ENCODE assay signal across 22 cellular contexts in genomic region chr2:150162241-150162942, GRCh38.
"Had no signal": no experiment of that assay in that cellular context is flagged by ENCODE, and none has a peak within 500 bp of the region (broad histone marks: within the 10 kb centered on the region; RNA-seq: fewer than 3 reads in every experiment).

No MANE protein-coding gene starts in this region.

- H3K27ac Mint-ChIP-seq: activated CD8-positive, alpha-beta T cell treated with anti-CD3 and anti-CD28 coated beads for 36 hours; activated naive CD8-positive, alpha-beta T cell; activated T-cell treated with anti-CD3 and anti-CD28 coated beads, Interleukin-2, amount 50 U/mL, for 72 hours; natural killer cell treated with Interleukin-12 subunit alpha and Interleukin-12 subunit beta and Interleukin-15 and Interleukin-18, amount 100 ng/mL, for 72 hours; stimulated activated naive B cell treated with anti-CD40 and anti-IgM and Interleukin-4, amounts not matched to agents 10 μg/mL and 1 μg/mL and 100 μg/mL, for 72 hours; WTC11 had no signal

- H3K9me3 Mint-ChIP-seq: activated CD8-positive, alpha-beta T cell treated with anti-CD3 and anti-CD28 coated beads for 36 hours; WTC11 had no signal

- H3K4me1 Mint-ChIP-seq: stimulated activated naive B cell treated with anti-CD40 and anti-IgM and Interleukin-4, amounts not matched to agents 10 μg/mL and 1 μg/mL and 100 μg/mL, for 72 hours had no signal

- H3K36me3 Mint-ChIP-seq: activated naive CD8-positive, alpha-beta T cell; natural killer cell treated with Interleukin-12 subunit alpha and Interleukin-12 subunit beta and Interleukin-15 and Interleukin-18, amount 100 ng/mL, for 72 hours; stimulated activated naive B cell treated with anti-CD40 and anti-IgM and Interleukin-4, amounts not matched to agents 10 μg/mL and 1 μg/mL and 100 μg/mL, for 72 hours; WTC11 had no signal

- H3K27me3 Mint-ChIP-seq: activated CD8-positive, alpha-beta T cell treated with anti-CD3 and anti-CD28 coated beads for 36 hours; activated naive CD8-positive, alpha-beta T cell; natural killer cell treated with Interleukin-12 subunit alpha and Interleukin-12 subunit beta and Interleukin-15 and Interleukin-18, amount 100 ng/mL, for 72 hours; stimulated activated naive B cell treated with anti-CD40 and anti-IgM and Interleukin-4, amounts not matched to agents 10 μg/mL and 1 μg/mL and 100 μg/mL, for 72 hours had no signal

- ATAC-seq: activated CD8-positive, alpha-beta T cell treated with anti-CD3 and anti-CD28 coated beads for 36 hours; activated T-cell treated with anti-CD3 and anti-CD28 coated beads, Interleukin-2, amount 50 U/mL, for 72 hours; body of pancreas; left ventricle myocardium superior; natural killer cell treated with Interleukin-12 subunit alpha and Interleukin-12 subunit beta and Interleukin-15 and Interleukin-18, amount 100 ng/mL, for 72 hours; stimulated activated naive B cell treated with anti-CD40 and anti-IgM and Interleukin-4, amounts not matched to agents 10 μg/mL and 1 μg/mL and 100 μg/mL, for 72 hours; WTC11 had no signal

- DNase-seq: activated CD4-positive, alpha-beta T cell treated with anti-CD3 and anti-CD28 coated beads for 4 hours; activated CD8-positive, alpha-beta T cell treated with anti-CD3 and anti-CD28 coated beads for 36 hours; activated gamma-delta T cell; activated T-cell treated with anti-CD3 and anti-CD28 coated beads, Interleukin-2, amount 50 U/mL, for 72 hours; amniotic stem cell; body of pancreas; caudate nucleus; esophagus squamous epithelium; foreskin fibroblast; glutamatergic neuron; hypothalamus; left ventricle myocardium superior; mesendoderm; nucleus accumbens; posterior cingulate gyrus; stimulated activated CD4-positive, alpha-beta T cell treated with anti-CD3 and anti-CD28 coated beads, Interleukin-15, amount 100 ng/mL, for 24 hours; stimulated activated CD4-positive, alpha-beta T cell treated with anti-CD3 and anti-CD28 coated beads, Interleukin-4, amount 100 ng/mL, for 1 hour; stimulated activated naive B cell treated with anti-CD40 and anti-IgM and Interleukin-4, amounts not matched to agents 10 μg/mL and 1 μg/mL and 100 μg/mL, for 72 hours; thyroid gland had no signal

- H3K4me3 Mint-ChIP-seq: activated CD8-positive, alpha-beta T cell treated with anti-CD3 and anti-CD28 coated beads for 36 hours; activated naive CD8-positive, alpha-beta T cell; activated T-cell treated with anti-CD3 and anti-CD28 coated beads, Interleukin-2, amount 50 U/mL, for 72 hours; natural killer cell treated with Interleukin-12 subunit alpha and Interleukin-12 subunit beta and Interleukin-15 and Interleukin-18, amount 100 ng/mL, for 72 hours; stimulated activated naive B cell treated with anti-CD40 and anti-IgM and Interleukin-4, amounts not matched to agents 10 μg/mL and 1 μg/mL and 100 μg/mL, for 72 hours; WTC11 had no signal
